ENCODE assay signal across 11 cellular contexts in genomic region chr17:78159575-78160158, GRCh38.
A peak's percentile ranks its signal among the peaks of the same experiment; 100 is the strongest.
DNase-seq lines count a peak whose midpoint lies in the region; ATAC-seq lines count a peak whose summit lies in the region.
"Had no signal": no experiment of that assay in that cellular context is flagged by ENCODE, and none has a peak within 500 bp of the region (broad histone marks: within the 10 kb centered on the region; RNA-seq: fewer than 3 reads in every experiment).

No MANE protein-coding gene starts in this region.

- peaks cover 12% of the 10 kb centered on the region for H3K4me1 Mint-ChIP-seq in activated T-cell treated with anti-CD3 and anti-CD28 coated beads, Interleukin-2, amount 50 U/mL, for 24 hours (ENCODE audit: low read depth)
- peaks cover 66% of the 10 kb centered on the region for H3K4me1 Mint-ChIP-seq in stimulated activated memory B cell treated with anti-CD40 and anti-IgM and Interleukin-4, amounts not matched to agents 10 μg/mL and 1 μg/mL and 100 μg/mL, for 72 hours

- no peaks in the 10 kb centered on the region for H3K27me3 Mint-ChIP-seq in activated T-cell treated with anti-CD3 and anti-CD28 coated beads, Interleukin-2, amount 50 U/mL, for 24 hours
- H3K27me3 Mint-ChIP-seq in stimulated activated memory B cell treated with anti-CD40 and anti-IgM and Interleukin-4, amounts not matched to agents 10 μg/mL and 1 μg/mL and 100 μg/mL, for 72 hours: no peaks in the 10 kb centered on the region

- DNase-seq in activated T-cell treated with anti-CD3 and anti-CD28 coated beads, Interleukin-2, amount 50 U/mL, for 24 hours: no peak
- no peak for DNase-seq in activated T-cell treated with anti-CD3 and anti-CD28 coated beads, Interleukin-2, amount 50 U/mL, for 1 hour
- DNase-seq in HPDE6-E6E7 (ENCODE audit: extremely low spot score): peak; percentile 85
- DNase-seq in astrocyte of the hippocampus (ENCODE audit: low read depth, low spot score): peak; percentile 77
- no peak for DNase-seq in COLO668 (lab: John Stamatoyannopoulos, UW; ENCODE audit: unreplicated experiment)
- DNase-seq in GDM1 (lab: John Stamatoyannopoulos, UW): no peak
- DNase-seq: head of caudate nucleus, NCI-H2029 had no signal

- H3K9me3 Mint-ChIP-seq in activated T-cell treated with anti-CD3 and anti-CD28 coated beads, Interleukin-2, amount 50 U/mL, for 24 hours: no peaks in the 10 kb centered on the region
- H3K9me3 Mint-ChIP-seq in stimulated activated memory B cell treated with anti-CD40 and anti-IgM and Interleukin-4, amounts not matched to agents 10 μg/mL and 1 μg/mL and 100 μg/mL, for 72 hours: no peaks in the 10 kb centered on the region
- H3K9me3 Mint-ChIP-seq: neural crest cell had no signal

- H3K27ac Mint-ChIP-seq in activated T-cell treated with anti-CD3 and anti-CD28 coated beads, Interleukin-2, amount 50 U/mL, for 24 hours: peak overlapping the region; percentile 39
- peak overlapping the region; percentile 90 for H3K27ac Mint-ChIP-seq in stimulated activated memory B cell treated with anti-CD40 and anti-IgM and Interleukin-4, amounts not matched to agents 10 μg/mL and 1 μg/mL and 100 μg/mL, for 72 hours

- no peak overlapping the region for H3K4me3 Mint-ChIP-seq in activated T-cell treated with anti-CD3 and anti-CD28 coated beads, Interleukin-2, amount 50 U/mL, for 24 hours
- peak overlapping the region; percentile 30 for H3K4me3 Mint-ChIP-seq in stimulated activated memory B cell treated with anti-CD40 and anti-IgM and Interleukin-4, amounts not matched to agents 10 μg/mL and 1 μg/mL and 100 μg/mL, for 72 hours
- H3K4me3 Mint-ChIP-seq: neural crest cell had no signal

- peak; percentile 78 for ATAC-seq in stimulated activated memory B cell treated with anti-CD40 and anti-IgM and Interleukin-4, amounts not matched to agents 10 μg/mL and 1 μg/mL and 100 μg/mL, for 72 hours
- ATAC-seq in HG02763 (IDR thresholded peaks at IDR 0.05; ENCODE audit: unreplicated experiment): no peak

- no peaks in the 10 kb centered on the region for H3K36me3 Mint-ChIP-seq in activated T-cell treated with anti-CD3 and anti-CD28 coated beads, Interleukin-2, amount 50 U/mL, for 24 hours (ENCODE audit: low read depth)
- no peaks in the 10 kb centered on the region for H3K36me3 Mint-ChIP-seq in stimulated activated memory B cell treated with anti-CD40 and anti-IgM and Interleukin-4, amounts not matched to agents 10 μg/mL and 1 μg/mL and 100 μg/mL, for 72 hours

Comparison
In these comparisons a context has a peak if more than half of its experiments do, and no peak if none do; other contexts are left out.
1. DNase-seq: peak in HPDE6-E6E7 (single experiment) and astrocyte of the hippocampus (single experiment); none in activated T-cell treated with anti-CD3 and anti-CD28 coated beads, Interleukin-2, amount 50 U/mL, for 24 hours (single experiment), activated T-cell treated with anti-CD3 and anti-CD28 coated beads, Interleukin-2, amount 50 U/mL, for 1 hour (single experiment), COLO668 (single experiment) and GDM1 (single experiment).